Comparison of ENCODE assay signal across 20 cellular contexts in the genomic region with DNA sequence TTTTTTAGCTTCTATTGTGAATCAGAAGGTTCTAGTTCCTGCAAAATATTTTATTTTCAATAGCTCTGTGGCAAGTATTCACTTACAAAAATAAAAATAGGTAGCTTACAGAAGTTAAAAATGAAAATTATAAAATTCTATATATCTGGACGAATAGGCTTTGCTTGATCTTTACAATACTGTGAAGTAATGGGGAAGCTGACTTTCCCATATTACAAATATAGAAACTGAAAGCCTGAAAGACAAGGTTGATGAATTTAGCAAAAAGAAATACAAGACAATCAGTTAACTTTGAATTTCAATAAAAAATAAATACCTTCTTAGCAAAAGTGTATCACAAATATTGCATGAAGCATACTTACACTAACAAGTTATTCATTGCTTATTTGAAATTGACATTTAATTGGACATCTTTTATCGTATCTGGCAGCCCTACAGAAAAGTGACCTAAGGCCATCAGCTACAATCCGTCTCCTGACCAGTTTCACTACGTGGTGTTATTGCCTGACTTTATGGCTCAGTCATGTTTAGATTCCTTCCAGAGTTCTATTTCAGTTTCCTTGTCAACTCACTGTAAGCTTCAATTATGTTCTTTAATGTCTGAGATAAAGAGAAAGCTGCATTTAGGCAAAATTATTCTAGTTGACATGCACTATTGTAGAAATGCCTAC.
A peak's percentile ranks its signal among the peaks of the same experiment; 100 is the strongest.
DNase-seq lines count a peak whose midpoint lies in the region; ATAC-seq, FAIRE-seq and TF ChIP-seq lines count a peak whose summit lies in the region.
"Had no signal": no experiment of that assay in that cellular context is flagged by ENCODE, and none has a peak within 500 bp of the region (broad histone marks: within the 10 kb centered on the region; RNA-seq: fewer than 3 reads in every experiment).

No MANE protein-coding gene starts in this region.

- H3K36me3 ChIP-seq in pancreas (no peaks in the 10 kb centered on the region), GM23248 (ENCODE audit: low read depth) (no peaks in the 10 kb centered on the region), tibial artery (peaks cover 0 to 15% (median 7%) of the 10 kb centered on the region in 3 donors)
- H3K36me3 ChIP-seq: ascending aorta, SJCRH30, spleen had no signal

- no peaks in the 10 kb centered on the region for H4K20me1 ChIP-seq in GM23248 (ENCODE audit: insufficient read depth)

- TF ChIP-seq CTCF in pancreas (IDR thresholded peaks at IDR 0.05): no peak
- no peak for TF ChIP-seq CTCF in tibial artery (IDR thresholded peaks at IDR 0.05)

- WGBS in pancreas, 2 donors: 26 to 44% methylated on average over 4 of the region's 4 CpGs
- WGBS in GM23248 (ENCODE audit: low coverage in 1 of 2, low lambda C conversion rate in 2 of 2, missing lambda C conversion rate in 2 of 2), 2 experiments: 88 to 92% methylated on average over 4 of the region's 4 CpGs

- FAIRE-seq in pancreas (lab: Jason Lieb, UNC): peak; percentile 20
- FAIRE-seq: D721Med, HepG2 had no signal

- H3K9me3 ChIP-seq in pancreas (no peaks in the 10 kb centered on the region), GM23248 (ENCODE audit: low read depth) (no peaks in the 10 kb centered on the region), tibial artery (no peaks in the 10 kb centered on the region)
- H3K9me3 ChIP-seq: ascending aorta, SJCRH30, spleen, testis had no signal

- H3K27ac ChIP-seq in pancreas (no peak overlapping the region), GM23248 (no peak overlapping the region), tibial artery (no peak overlapping the region)
- H3K27ac ChIP-seq: ascending aorta, SJCRH30, spleen, testis had no signal

- H3K4me3 ChIP-seq in pancreas (no peak overlapping the region), GM23248 (no peak overlapping the region), tibial artery (no peak overlapping the region)
- H3K4me3 ChIP-seq: ascending aorta, GM23338, SJCRH30, spleen, testis had no signal

- no peaks in the 10 kb centered on the region for H3K9me2 ChIP-seq in GM23248 (ENCODE audit: insufficient read depth)

- H3F3A ChIP-seq in GM23248 (ENCODE audit: insufficient read depth): no peaks in the 10 kb centered on the region

- H3K27me3 ChIP-seq in pancreas (no peaks in the 10 kb centered on the region), GM23248 (replicated peaks; ENCODE audit: insufficient read depth) (no peaks in the 10 kb centered on the region), tibial artery (no peaks in the 10 kb centered on the region)
- H3K27me3 ChIP-seq: ascending aorta, SJCRH30, spleen, testis had no signal

- ATAC-seq in GM18858 (IDR thresholded peaks at IDR 0.05; ENCODE audit: unreplicated experiment): peak; percentile 59
- ATAC-seq in GM21576 (IDR thresholded peaks at IDR 0.05; ENCODE audit: unreplicated experiment): peak; percentile 44
- peak; percentile 44 for ATAC-seq in HG03442 (IDR thresholded peaks at IDR 0.05; ENCODE audit: unreplicated experiment)
- ATAC-seq in pancreas: no peak
- ATAC-seq: activated CD4-positive, alpha-beta T cell treated with anti-CD3 and anti-CD28 coated beads for 36 hours; GM23338; HepG2 had no signal

- no peak overlapping the region for H3K4me2 ChIP-seq in GM23248 (ENCODE audit: unreplicated experiment)
- H3K4me2 ChIP-seq: GM23338 had no signal

- no peaks in the 10 kb centered on the region for H3K79me2 ChIP-seq in GM23248 (ENCODE audit: insufficient read depth)

- DNase-seq in pancreas: no peak
- DNase-seq in GM23248: no peak
- DNase-seq in tibial artery: no peak
- DNase-seq in stimulated activated CD4-positive, alpha-beta T cell treated with anti-CD3 and anti-CD28 coated beads, Interleukin-4, amount 100 ng/mL, for 4 hours: no peak
- DNase-seq: activated CD4-positive, alpha-beta T cell treated with anti-CD3 and anti-CD28 coated beads for 36 hours; activated CD8-positive, alpha-beta memory T cell treated with anti-CD3 and anti-CD28 coated beads, Interleukin-2, amount 50 U/mL, for 4 hours; activated naive CD4-positive, alpha-beta T cell treated with anti-CD3 and anti-CD28 coated beads for 36 hours; cerebellar nuclear complex; hypothalamus; NCI-H187 treated with DMSO at 0.1 percent for 48 hours; SJCRH30; spleen; testis had no signal

- H3K4me1 ChIP-seq in pancreas (no peaks in the 10 kb centered on the region), GM23248 (ENCODE audit: insufficient read depth) (no peaks in the 10 kb centered on the region), tibial artery (no peaks in the 10 kb centered on the region)
- H3K4me1 ChIP-seq: ascending aorta, SJCRH30, spleen, testis had no signal

- no peak overlapping the region for H2AFZ ChIP-seq in GM23248
- H2AFZ ChIP-seq: GM23338 had no signal

- intact Hi-C loops in pancreas (cut with DNase I): no loop called here
- intact Hi-C loops in tibial artery (cut with DNase I; ENCODE audit: low total_unique reads): no loop called here

- no peak overlapping the region for H3K9ac ChIP-seq in GM23248

- in situ Hi-C loops in GM23248 (cut with MboI): no loop called here

Comparison
In these comparisons a context has a peak if more than half of its experiments do, and no peak if none do; other contexts are left out.
1. ATAC-seq: peak in GM18858 (single experiment), GM21576 (single experiment) and HG03442 (single experiment); none in pancreas (0 of 4).